In the genomic region with DNA sequence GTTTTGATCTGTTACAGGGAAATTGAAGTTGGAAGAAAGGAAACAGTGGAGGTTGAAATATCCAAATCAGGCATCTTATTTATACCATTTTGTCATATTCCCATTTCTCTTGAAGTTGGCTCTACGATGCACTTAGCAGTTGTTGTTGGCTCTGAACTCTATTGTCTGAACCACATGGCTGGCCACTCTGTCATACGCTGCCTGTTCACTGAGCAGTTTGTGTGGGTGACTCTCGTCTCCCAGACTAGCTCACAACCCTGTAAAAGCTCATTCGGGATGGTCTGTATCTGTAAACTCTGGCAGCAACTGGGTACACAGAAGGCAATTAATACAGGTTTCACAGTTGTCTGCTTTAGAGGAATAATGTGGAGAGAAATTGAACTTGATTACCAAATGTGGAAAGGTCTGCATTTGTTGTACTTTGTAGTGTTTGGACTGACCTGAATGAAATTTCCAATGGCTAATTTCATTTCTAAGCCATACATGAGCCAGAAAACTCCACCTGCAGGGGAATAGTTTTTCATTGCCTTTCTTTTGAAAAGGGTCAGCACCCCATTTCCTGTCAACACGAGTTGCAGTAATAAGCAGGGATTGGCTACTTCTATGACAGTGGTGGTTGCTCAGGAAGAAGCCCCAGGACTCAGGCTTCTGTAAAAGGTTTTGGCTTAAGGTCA, we compare ENCODE assay signal across 20 cellular contexts.
DNase-seq lines count a peak whose midpoint lies in the region; ATAC-seq, FAIRE-seq and TF ChIP-seq lines count a peak whose summit lies in the region.
"Had no signal": no experiment of that assay in that cellular context is flagged by ENCODE, and none has a peak within 500 bp of the region (broad histone marks: within the 10 kb centered on the region; RNA-seq: fewer than 3 reads in every experiment).

No MANE protein-coding gene starts in this region.

- TF ChIP-seq CTCF in astrocyte (IDR thresholded peaks at IDR 0.05; ENCODE audit: insufficient read depth, low read depth, low read length): no peak

- no peaks in the 10 kb centered on the region for H3K9me3 Mint-ChIP-seq in astrocyte (ENCODE audit: unreplicated experiment)

- peaks cover 21% of the 10 kb centered on the region for H3K4me1 Mint-ChIP-seq in astrocyte (ENCODE audit: low read depth, unreplicated experiment)

- no peak overlapping the region for H3K27ac Mint-ChIP-seq in astrocyte (ENCODE audit: unreplicated experiment)

- H3K27ac ChIP-seq in astrocyte (ENCODE audit: low read depth, low read length) (no peak overlapping the region), aorta (ENCODE audit: low read depth in 1 of 2, low read length in 2 of 2) (peak overlapping the region; percentile 9 to 57)
- H3K27ac ChIP-seq: A549, SJCRH30 had no signal

- intact Hi-C loops in left cardiac atrium (cut with DNase I): loop anchor here in 1 of 2 donors (10.0 kb wide), 1 partner anchor 375 kb away; the partner anchor contains the start of gene OSR1
- intact Hi-C loops in cardiac septum (cut with DNase I): loop anchor here (10.0 kb wide), 1 partner anchor 885 kb away; no protein-coding TSS in a partner anchor
- intact Hi-C loops in aorta (cut with DNase I): loop anchor here in 1 of 2 donors (10.0 kb wide), 1 partner anchor 455 kb away; no protein-coding TSS in a partner anchor

- FAIRE-seq in astrocyte (lab: Jason Lieb, UNC): peak; percentile 13
- FAIRE-seq: A549, GM19239 had no signal

- H3K4me3 Mint-ChIP-seq in astrocyte (ENCODE audit: unreplicated experiment): no peak overlapping the region

- no peaks in the 10 kb centered on the region for H3K27me3 Mint-ChIP-seq in astrocyte (ENCODE audit: low read depth, unreplicated experiment)

- H3K27me3 ChIP-seq in astrocyte (ENCODE audit: insufficient read depth, low read length) (no peaks in the 10 kb centered on the region), aorta (ENCODE audit: control insufficient read depth in 1 of 2, insufficient read depth in 2 of 2, low read length in 1 of 2) (no peaks in the 10 kb centered on the region)
- H3K27me3 ChIP-seq: BE2C, SJCRH30 had no signal

- no peaks in the 10 kb centered on the region for H3K36me3 Mint-ChIP-seq in astrocyte (ENCODE audit: low read depth, unreplicated experiment)

- no peaks in the 10 kb centered on the region for H3K79me2 ChIP-seq in astrocyte (ENCODE audit: insufficient read depth, low read length)

- H3K4me1 ChIP-seq in astrocyte (ENCODE audit: insufficient read depth, low read length) (peaks cover 17% of the 10 kb centered on the region), aorta (ENCODE audit: control insufficient read depth in 1 of 2, insufficient read depth in 2 of 2, low read length in 2 of 2) (peaks cover 3 to 13% of the 10 kb centered on the region in 2 donors)
- H3K4me1 ChIP-seq: A549, BE2C had no signal

- H3K36me3 ChIP-seq in astrocyte (ENCODE audit: insufficient read depth, low read length): no peaks in the 10 kb centered on the region
- H3K36me3 ChIP-seq in aorta (ENCODE audit: control insufficient read depth in 1 of 2, insufficient read depth in 2 of 2, low read length in 1 of 2): no peaks in the 10 kb centered on the region
- H3K36me3 ChIP-seq: BE2C, SJCRH30 had no signal

- WGBS in aorta, 2 donors: 2 to 6% methylated on average over 5 of the region's 5 CpGs

- H3K9ac ChIP-seq in astrocyte (ENCODE audit: low read length): no peak overlapping the region

- H3K4me3 ChIP-seq in astrocyte (ENCODE audit: insufficient read depth, low read depth, low read length): no peak overlapping the region
- no peak overlapping the region for H3K4me3 ChIP-seq in aorta (ENCODE audit: low read length in 2 of 2)
- H3K4me3 ChIP-seq: A549, SJCRH30 had no signal

- no peak overlapping the region for H2AFZ ChIP-seq in astrocyte (ENCODE audit: low read depth, low read length)

- H3K9me3 ChIP-seq in astrocyte (ENCODE audit: insufficient read depth, low read depth, low read length) (no peaks in the 10 kb centered on the region), aorta (ENCODE audit: control insufficient read depth, low read length) (no peaks in the 10 kb centered on the region)
- H3K9me3 ChIP-seq: A549, BE2C, SJCRH30 had no signal

- no peak for DNase-seq in left cardiac atrium
- no peak for DNase-seq in cardiac septum (ENCODE audit: low spot score)
- DNase-seq in astrocyte (ENCODE audit: low read depth): peak; percentile 31
- DNase-seq in lung microvascular endothelial cell (ENCODE audit: low read depth in 2 of 2): peak; percentile 2 to 68
- peak in 1 of 2 donors; percentile 45 for DNase-seq in aorta
- no peak for DNase-seq in mesenteric fat pad (ENCODE audit: low spot score)
- DNase-seq: BE2C, EL, GF-D8, Kasumi-1, NCI-H1436, NCI-H187 treated with DMSO at 0.1 percent for 48 hours, NCI-H2107, NCI-H446 treated with DMSO at 0.1 percent for 48 hours, NCI-H526 treated with DMSO at 0.1 percent for 48 hours, SJCRH30 had no signal

- H4K20me1 ChIP-seq in astrocyte (ENCODE audit: insufficient read depth, low read length): no peaks in the 10 kb centered on the region

- H3K4me2 ChIP-seq in astrocyte (ENCODE audit: low read length): no peak overlapping the region
- H3K4me2 ChIP-seq: A549 had no signal

- peak; percentile 54 to 70 for ATAC-seq in left cardiac atrium
- no peak for ATAC-seq in aorta (ENCODE audit: low FRiP score)
- ATAC-seq in HG03045 (IDR thresholded peaks at IDR 0.05; ENCODE audit: unreplicated experiment): no peak
- ATAC-seq: A549, Panc1 had no signal

Comparison
In these comparisons a context has a peak if more than half of its experiments do, and no peak if none do; other contexts are left out.
1. ATAC-seq: peak in left cardiac atrium (2 of 2); none in aorta (single experiment) and HG03045 (single experiment).
2. DNase-seq: peak in astrocyte (single experiment) and lung microvascular endothelial cell (2 of 2); none in left cardiac atrium (single experiment), cardiac septum (single experiment) and mesenteric fat pad (single experiment).